Comparison of ENCODE assay signal across 10 cellular contexts in the genomic region with DNA sequence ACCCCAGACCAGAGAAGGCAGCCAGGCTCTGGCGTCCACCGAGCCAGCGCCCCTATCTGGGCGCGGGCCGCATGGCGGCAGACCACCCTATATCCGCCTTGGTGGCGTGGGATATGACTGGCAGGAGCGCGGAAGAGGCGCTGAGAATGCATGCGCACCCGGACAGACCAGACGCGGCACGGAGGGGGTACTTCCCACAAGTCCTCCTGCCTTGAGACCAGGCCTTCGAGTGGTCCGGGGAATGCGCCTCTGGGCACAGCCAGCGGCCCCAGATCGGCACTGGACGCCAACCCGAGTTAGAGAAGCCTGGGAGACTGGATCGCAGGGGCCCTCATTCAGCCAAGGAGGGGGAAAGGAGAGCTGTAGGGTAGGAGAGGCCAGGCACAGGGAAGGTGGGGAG. TPM values are rescaled to one million over a fixed set of nuclear protein-coding genes. Genes with fewer than 3 reads are reported as not detected.
A peak's percentile ranks its signal among the peaks of the same experiment; 100 is the strongest.
DNase-seq lines count a peak whose midpoint lies in the region; ATAC-seq and TF ChIP-seq lines count a peak whose summit lies in the region.
"Had no signal": no experiment of that assay in that cellular context is flagged by ENCODE, and none has a peak within 500 bp of the region (broad histone marks: within the 10 kb centered on the region; RNA-seq: fewer than 3 reads in every experiment).

No MANE protein-coding gene starts in this region.

- H2AFZ ChIP-seq in MM.1S (ENCODE audit: low read length) = no peak overlapping the region

- H3K27me3 ChIP-seq in SJCRH30 (no peaks in the 10 kb centered on the region), iPS-18a (ENCODE audit: control insufficient read depth, insufficient read depth, low read length) (peaks cover 95% of the 10 kb centered on the region), MM.1S (replicated peaks; ENCODE audit: insufficient read depth, low read length) (peaks cover 65% of the 10 kb centered on the region)

- no peaks in the 10 kb centered on the region for H3K9me2 ChIP-seq in MM.1S (replicated peaks; ENCODE audit: insufficient read depth, low read length)

- H3K4me3 ChIP-seq in SJCRH30 (peak overlapping the region; percentile 87), iPS-18a (ENCODE audit: low read length) (peak overlapping the region; percentile 25), MM.1S (ENCODE audit: low read length) (no peak overlapping the region)

- ATAC-seq in GM19324 (IDR thresholded peaks at IDR 0.05; ENCODE audit: low FRiP score, unreplicated experiment) = no peak

- no peak overlapping the region for H3K9ac ChIP-seq in iPS-18a (ENCODE audit: low read length)
- H3K9ac ChIP-seq in MM.1S (ENCODE audit: low read length) = no peak overlapping the region

- H3K36me3 ChIP-seq in SJCRH30 (no peaks in the 10 kb centered on the region), iPS-18a (ENCODE audit: control insufficient read depth, low read depth, low read length) (no peaks in the 10 kb centered on the region), MM.1S (replicated peaks; ENCODE audit: insufficient read depth, low read length) (no peaks in the 10 kb centered on the region)

- no peaks in the 10 kb centered on the region for H3K9me3 Mint-ChIP-seq in T-helper 2 cell treated with Interferon-gamma antibody and Interleukin-4, amounts not matched to agents 5 μg/mL and 100 μg/mL, for 36 hours
- H3K9me3 Mint-ChIP-seq in progenitor cell of endocrine pancreas (ENCODE audit: low read depth) = no peaks in the 10 kb centered on the region

- no peaks in the 10 kb centered on the region for H3K9me3 ChIP-seq in SJCRH30 (replicated peaks)
- H3K9me3 ChIP-seq in iPS-18a (ENCODE audit: control insufficient read depth, low read depth, low read length) = no peaks in the 10 kb centered on the region
- H3K9me3 ChIP-seq in MM.1S (replicated peaks; ENCODE audit: insufficient read depth, low read length) = no peaks in the 10 kb centered on the region

- TF ChIP-seq CTCF in progenitor cell of endocrine pancreas (IDR thresholded peaks at IDR 0.05; ENCODE audit: unreplicated experiment) = no peak
- no peak for TF ChIP-seq CTCF in MM.1S (IDR thresholded peaks at IDR 0.05; ENCODE audit: low read length)

- peaks cover 12% of the 10 kb centered on the region for H3K4me1 ChIP-seq in SJCRH30
- H3K4me1 ChIP-seq in iPS-18a (ENCODE audit: control insufficient read depth, low read depth, low read length) = peaks cover 17% of the 10 kb centered on the region
- 0 out of 2 replicates have a peak, but pooled peaks cover 7% of the 10 kb centered on the region for H3K4me1 ChIP-seq in MM.1S (ENCODE audit: low read length)

- H3K4me1 Mint-ChIP-seq in T-helper 2 cell treated with Interferon-gamma antibody and Interleukin-4, amounts not matched to agents 5 μg/mL and 100 μg/mL, for 36 hours (ENCODE audit: low read depth) = peaks cover 10% of the 10 kb centered on the region
- peaks cover 13% of the 10 kb centered on the region for H3K4me1 Mint-ChIP-seq in progenitor cell of endocrine pancreas (ENCODE audit: low read depth)

- H3K27ac ChIP-seq in SJCRH30 = no peak overlapping the region
- H3K27ac ChIP-seq in iPS-18a (ENCODE audit: low read length) = no peak overlapping the region
- no peak overlapping the region for H3K27ac ChIP-seq in MM.1S (ENCODE audit: low read length)

- no peak overlapping the region for H3K4me3 Mint-ChIP-seq in T-helper 2 cell treated with Interferon-gamma antibody and Interleukin-4, amounts not matched to agents 5 μg/mL and 100 μg/mL, for 36 hours
- H3K4me3 Mint-ChIP-seq in progenitor cell of endocrine pancreas (ENCODE audit: low read depth) = peak overlapping the region; percentile 61

- peaks cover 3% of the 10 kb centered on the region for H3K36me3 Mint-ChIP-seq in T-helper 2 cell treated with Interferon-gamma antibody and Interleukin-4, amounts not matched to agents 5 μg/mL and 100 μg/mL, for 36 hours (ENCODE audit: low read depth)
- H3K36me3 Mint-ChIP-seq in progenitor cell of endocrine pancreas (ENCODE audit: insufficient read depth) = no peaks in the 10 kb centered on the region

- H3K27ac Mint-ChIP-seq in T-helper 2 cell treated with Interferon-gamma antibody and Interleukin-4, amounts not matched to agents 5 μg/mL and 100 μg/mL, for 36 hours = peak overlapping the region; percentile 66
- H3K27ac Mint-ChIP-seq in progenitor cell of endocrine pancreas = peak overlapping the region; percentile 85

- H3K4me2 ChIP-seq in MM.1S (ENCODE audit: low read depth, low read length) = no peak overlapping the region

- no peaks in the 10 kb centered on the region for H3K79me2 ChIP-seq in MM.1S (ENCODE audit: low read length)

- no peak for DNase-seq in T-helper 2 cell treated with Interferon-gamma antibody and Interleukin-4, amounts not matched to agents 5 μg/mL and 100 μg/mL, for 36 hours (ENCODE audit: low spot score)
- no peak for DNase-seq in T-helper 2 cell
- DNase-seq in SJCRH30 = no peak
- no peak for DNase-seq in progenitor cell of endocrine pancreas (ENCODE audit: low spot score, unreplicated experiment)
- no peak for DNase-seq in GOT3 (lab: John Stamatoyannopoulos, UW)
- DNase-seq in MM.1S = no peak

- H3K27me3 Mint-ChIP-seq in T-helper 2 cell treated with Interferon-gamma antibody and Interleukin-4, amounts not matched to agents 5 μg/mL and 100 μg/mL, for 36 hours (ENCODE audit: low read depth) = peaks cover 73% of the 10 kb centered on the region
- peaks cover 75% of the 10 kb centered on the region for H3K27me3 Mint-ChIP-seq in progenitor cell of endocrine pancreas

- no peaks in the 10 kb centered on the region for H3F3A ChIP-seq in MM.1S (ENCODE audit: insufficient read depth, low read length)

- H4K20me1 ChIP-seq in MM.1S (ENCODE audit: insufficient read depth, low read length) = no peaks in the 10 kb centered on the region

RNA-seq across cellular contexts. Expression of gene LMX1B, which starts 2.5 kb away (rescaled TPM):
- 10.3 and 12.2 TPM in 2 replicates for total RNA-seq in SJCRH30 (2014; rRNA removed; shearing (Covaris generic))
- total RNA-seq in progenitor cell of endocrine pancreas = 9.1 and 11.0 TPM in 2 replicates
- total RNA-seq: myocyte; T-helper 1 cell treated with Interleukin-12 subunit alpha and Interleukin-12 subunit beta and Interleukin-4 antibody, amounts not matched to agents 30 ng/mL and 1 ng/mL, for 36 hours had no signal
